In the genomic region with DNA sequence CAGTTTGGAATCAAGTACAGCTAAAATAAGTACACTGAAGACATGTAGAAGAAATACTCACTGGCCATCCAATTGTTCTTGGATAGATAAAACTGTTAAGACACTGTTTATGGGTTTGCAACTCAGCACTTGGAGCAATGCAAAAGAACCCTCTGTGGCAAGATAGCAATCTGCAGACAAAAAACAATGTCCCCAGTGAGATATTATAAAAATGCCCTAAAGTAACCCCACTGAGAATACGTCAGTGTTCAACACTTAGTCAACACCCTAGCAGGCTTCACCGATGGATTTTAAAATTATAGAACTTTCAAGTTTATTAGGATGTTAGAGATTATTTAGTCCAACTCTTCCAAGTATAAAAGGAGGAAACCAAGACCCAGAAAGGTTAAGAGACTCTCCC, we compare ENCODE assay signal across 23 cellular contexts. TPM values are rescaled to one million over a fixed set of nuclear protein-coding genes. Genes with fewer than 3 reads are reported as not detected.
DNase-seq lines count a peak whose midpoint lies in the region; ATAC-seq and TF ChIP-seq lines count a peak whose summit lies in the region.
"Had no signal": no experiment of that assay in that cellular context is flagged by ENCODE, and none has a peak within 500 bp of the region (broad histone marks: within the 10 kb centered on the region; RNA-seq: fewer than 3 reads in every experiment).

No MANE protein-coding gene starts in this region.

- H3K9me3 Mint-ChIP-seq in natural killer cell = no peaks in the 10 kb centered on the region
- H3K9me3 Mint-ChIP-seq in natural killer cell treated with Interleukin-12 subunit alpha and Interleukin-12 subunit beta and Interleukin-15 and Interleukin-18, amount 100 ng/mL, for 72 hours = no peaks in the 10 kb centered on the region
- H3K9me3 Mint-ChIP-seq in effector memory CD8-positive, alpha-beta T cell = no peaks in the 10 kb centered on the region

- DNase-seq in natural killer cell (no peak), superior temporal gyrus (ENCODE audit: extremely low spot score) (peak; percentile 30), cardiac septum (ENCODE audit: low spot score) (no peak), NCI-H446 (lab: John Stamatoyannopoulos, UW) (no peak)
- no peak for DNase-seq in natural killer cell treated with Interleukin-12 subunit alpha and Interleukin-12 subunit beta and Interleukin-15 and Interleukin-18, amount 100 ng/mL, for 72 hours (ENCODE audit: low spot score)
- no peak for DNase-seq in effector memory CD8-positive, alpha-beta T cell
- DNase-seq in effector CD4-positive, alpha-beta T cell = no peak
- DNase-seq: ACHN, DMS153, DND-41, HCEC 1CT, Karpas-422, NCI-H1105 treated with DMSO at 0.1 percent for 48 hours, NCI-H146, NCI-H1930, NCI-H2107, NCI-H524 treated with DMSO at 0.1 percent for 48 hours, NCI-H774, SIG-M5 had no signal

- peak; percentile 66 to 82 (median 70) for ATAC-seq in natural killer cell
- ATAC-seq in natural killer cell treated with Interleukin-12 subunit alpha and Interleukin-12 subunit beta and Interleukin-15 and Interleukin-18, amount 100 ng/mL, for 72 hours = no peak
- ATAC-seq in effector memory CD8-positive, alpha-beta T cell (replicated peaks) = peak; percentile 54
- ATAC-seq: HepG2 had no signal

- TF ChIP-seq CTCF in natural killer cell (IDR thresholded peaks at IDR 0.05) = no peak

- peak overlapping the region; percentile 31 for H3K27ac ChIP-seq in layer of hippocampus (ENCODE audit: low read depth, low read length)
- H3K27ac ChIP-seq: 22Rv1 had no signal

- H3K27ac Mint-ChIP-seq in natural killer cell = no peak overlapping the region
- no peak overlapping the region for H3K27ac Mint-ChIP-seq in natural killer cell treated with Interleukin-12 subunit alpha and Interleukin-12 subunit beta and Interleukin-15 and Interleukin-18, amount 100 ng/mL, for 72 hours
- H3K27ac Mint-ChIP-seq in effector memory CD8-positive, alpha-beta T cell = no peak overlapping the region

- H3K36me3 Mint-ChIP-seq in natural killer cell = no peaks in the 10 kb centered on the region
- no peaks in the 10 kb centered on the region for H3K36me3 Mint-ChIP-seq in natural killer cell treated with Interleukin-12 subunit alpha and Interleukin-12 subunit beta and Interleukin-15 and Interleukin-18, amount 100 ng/mL, for 72 hours
- H3K36me3 Mint-ChIP-seq in effector memory CD8-positive, alpha-beta T cell (ENCODE audit: insufficient read depth) = no peaks in the 10 kb centered on the region

- no peaks in the 10 kb centered on the region for H3K27me3 ChIP-seq in layer of hippocampus (ENCODE audit: control insufficient read depth, insufficient read depth, low read length)

- H3K4me3 Mint-ChIP-seq in natural killer cell = no peak overlapping the region
- H3K4me3 Mint-ChIP-seq in natural killer cell treated with Interleukin-12 subunit alpha and Interleukin-12 subunit beta and Interleukin-15 and Interleukin-18, amount 100 ng/mL, for 72 hours = no peak overlapping the region
- no peak overlapping the region for H3K4me3 Mint-ChIP-seq in effector memory CD8-positive, alpha-beta T cell

- peaks cover 18 to 20% of the 10 kb centered on the region in 2 donors for H3K4me1 Mint-ChIP-seq in natural killer cell
- peaks cover 14 to 23% of the 10 kb centered on the region in 2 donors for H3K4me1 Mint-ChIP-seq in natural killer cell treated with Interleukin-12 subunit alpha and Interleukin-12 subunit beta and Interleukin-15 and Interleukin-18, amount 100 ng/mL, for 72 hours (ENCODE audit: low read depth in 2 of 2)
- H3K4me1 Mint-ChIP-seq in effector memory CD8-positive, alpha-beta T cell (ENCODE audit: low read depth in 2 of 2) = peaks cover 4 to 5% of the 10 kb centered on the region in 2 donors

- intact Hi-C loops in natural killer cell (cut with micrococcal nuclease) = no loop called here
- intact Hi-C loops in cardiac septum (cut with DNase I) = no loop called here

- peaks cover 0 to 37% of the 10 kb centered on the region in 2 donors for H3K27me3 Mint-ChIP-seq in natural killer cell (ENCODE audit: low read depth in 2 of 2)
- H3K27me3 Mint-ChIP-seq in natural killer cell treated with Interleukin-12 subunit alpha and Interleukin-12 subunit beta and Interleukin-15 and Interleukin-18, amount 100 ng/mL, for 72 hours = peaks cover 0 to 18% of the 10 kb centered on the region in 2 donors
- no peaks in the 10 kb centered on the region for H3K27me3 Mint-ChIP-seq in effector memory CD8-positive, alpha-beta T cell

RNA-seq across cellular contexts. Expression of a gene that starts 47.5 kb away (rescaled TPM):
- total RNA-seq in natural killer cell = not detected
- not detected for total RNA-seq in natural killer cell treated with Interleukin-12 subunit alpha and Interleukin-12 subunit beta and Interleukin-15 and Interleukin-18, amount 100 ng/mL, for 72 hours
- 0.86 TPM for total RNA-seq in cardiac septum
- total RNA-seq: HepG2, HT-29 had no signal

Comparison
In these comparisons a context has a peak if more than half of its experiments do, and no peak if none do; other contexts are left out.
1. ATAC-seq: peak in natural killer cell (3 of 3) and effector memory CD8-positive, alpha-beta T cell (single experiment); none in natural killer cell treated with Interleukin-12 subunit alpha and Interleukin-12 subunit beta and Interleukin-15 and Interleukin-18, amount 100 ng/mL, for 72 hours (0 of 2).